25 cellular contexts compared by ENCODE assay signal in the genomic region with DNA sequence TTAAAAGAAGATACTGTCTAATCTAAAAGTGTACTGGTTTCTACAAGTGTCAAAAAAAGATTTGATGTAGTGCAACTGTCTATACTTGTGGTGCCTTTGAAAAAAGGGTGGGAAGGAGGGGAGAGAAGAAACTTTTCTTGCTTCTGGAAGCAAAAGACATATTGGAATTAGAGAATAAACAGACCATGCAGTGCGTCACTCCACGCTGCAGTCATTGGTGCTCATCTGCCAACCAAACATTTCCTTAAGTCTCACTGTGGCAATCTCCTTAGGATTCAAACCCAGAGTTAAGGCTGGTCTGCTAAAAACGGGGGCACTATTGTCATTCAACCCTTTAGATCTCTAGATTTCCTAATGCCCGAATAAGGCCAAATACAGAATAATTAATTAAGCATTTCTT.
"Had no signal": no experiment of that assay in that cellular context is flagged by ENCODE, and none has a peak within 500 bp of the region (broad histone marks: within the 10 kb centered on the region; RNA-seq: fewer than 3 reads in every experiment).

No MANE protein-coding gene starts in this region.

- DNase-seq: activated CD4-positive, alpha-beta T cell treated with anti-CD3 and anti-CD28 coated beads for 4 hours; activated CD8-positive, alpha-beta memory T cell treated with anti-CD3 and anti-CD28 coated beads, Interleukin-2, amount 50 U/mL, for 48 hours; activated CD8-positive, alpha-beta T cell treated with anti-CD3 and anti-CD28 coated beads, Interleukin-2, amount 10 ng/mL, durations not matched to agents 7 days and 5 days; activated naive CD4-positive, alpha-beta T cell treated with anti-CD3 and anti-CD28 coated beads, Interleukin-2, amount 50 U/mL, for 16 hours; activated naive CD8-positive, alpha-beta T cell treated with anti-CD3 and anti-CD28 coated beads, Interleukin-2, amount 10 ng/mL, durations not matched to agents 7 days and 5 days; activated T-cell treated with anti-CD3 and anti-CD28 coated beads, Interleukin-2, amount 50 U/mL, for 1 hour; adrenal gland; colonic mucosa; MG63; NCI-H1105 treated with DMSO at 0.1 percent for 48 hours; NCI-H1436 treated with DMSO at 0.1 percent for 48 hours; NCI-H187; NCI-H2081; NCI-H446 treated with DMSO at 0.1 percent for 48 hours; NCI-H526; NCI-H82; NK-92 treated with Interleukin-12 subunit alpha and Interleukin-12 subunit beta, amount 100 ng/mL, for 24 hours; PC-9; SIG-M5; T-cell; T-helper 2 cell; T1000 had no signal

- H3K27ac ChIP-seq: adrenal gland, colonic mucosa, KMS-11, PC-9, VCaP had no signal

- H3K9ac ChIP-seq: KMS-11 had no signal

- H3K4me1 ChIP-seq: adrenal gland, colonic mucosa had no signal

- H3K4me3 ChIP-seq: adrenal gland, colonic mucosa, MG63, PC-9 had no signal

- H3K27me3 ChIP-seq: adrenal gland, colonic mucosa, MG63 had no signal

- H3K9me3 ChIP-seq: adrenal gland, colonic mucosa, MG63 had no signal

- H3K4me2 ChIP-seq: KMS-11, PC-9 had no signal

- ATAC-seq: activated CD4-positive, CD25-positive, alpha-beta regulatory T cell treated with anti-CD3 and anti-CD28 coated beads, Interleukin-2, amount 50 U/mL, for 24 hours; activated CD8-positive, alpha-beta T cell treated with anti-CD3 and anti-CD28 coated beads, Interleukin-2, amount 10 ng/mL, durations not matched to agents 7 days and 5 days; T-cell had no signal
